8 cellular contexts compared by ENCODE assay signal in the genomic region with DNA sequence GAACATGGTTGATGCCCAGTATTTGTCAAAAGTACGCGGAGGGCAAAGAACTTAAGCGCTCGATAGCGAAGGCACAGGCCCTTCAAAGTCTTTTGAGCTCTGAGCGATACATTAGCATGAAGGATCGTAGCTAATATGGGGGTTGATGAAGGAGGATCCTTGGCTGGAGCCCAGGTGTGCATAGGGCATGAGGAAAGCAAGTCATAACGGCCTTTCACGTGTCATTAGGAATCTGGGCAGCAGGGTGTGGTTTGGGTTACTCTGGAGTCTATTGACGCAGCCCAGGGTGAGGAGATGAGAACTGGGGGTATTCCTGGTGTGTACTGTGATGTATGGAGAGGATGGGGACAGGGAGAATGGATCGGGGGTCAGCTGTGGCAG. TPM values are rescaled to one million over a fixed set of nuclear protein-coding genes. Genes with fewer than 3 reads are reported as not detected.
DNase-seq lines count a peak whose midpoint lies in the region; ATAC-seq, FAIRE-seq and TF ChIP-seq lines count a peak whose summit lies in the region.

No MANE protein-coding gene starts in this region.

- in situ Hi-C loops in brain microvascular endothelial cell (cut with HindIII; ENCODE audit: low pct_ligation_motif_present, low sequenced_read_pairs), result no loop called here

- H3K4me3 Mint-ChIP-seq in stimulated activated effector memory CD8-positive, alpha-beta T cell treated with anti-CD3 and anti-CD28 coated beads, Interleukin-12 subunit alpha, Interleukin-12 subunit beta, amount 100 ng/mL, for 72 hours, result peak overlapping the region; percentile 89

- H3K27ac ChIP-seq in C4-2B (peak overlapping the region; percentile 93), brain microvascular endothelial cell (peak overlapping the region; percentile 90), kidney (ENCODE audit: low read depth in 2 of 2, low read length in 2 of 2) (peak overlapping the region; percentile 95 to 97)

- no peak for FAIRE-seq in kidney (lab: Jason Lieb, UNC)

- intact Hi-C loops in kidney (cut with DNase I), result no loop called here

- peak overlapping the region; percentile 78 to 92 for H3K9ac ChIP-seq in kidney (ENCODE audit: low read length in 2 of 2)

- no peaks in the 10 kb centered on the region for H3K9me3 Mint-ChIP-seq in stimulated activated effector memory CD8-positive, alpha-beta T cell treated with anti-CD3 and anti-CD28 coated beads, Interleukin-12 subunit alpha, Interleukin-12 subunit beta, amount 100 ng/mL, for 72 hours

- DNase-seq in NCI-H510A (lab: John Stamatoyannopoulos, UW) (peak; percentile 1), brain microvascular endothelial cell (peak; percentile 1), kidney (no peak), NCI-H1694 treated with DMSO at 0.1 percent for 48 hours (lab: John Stamatoyannopoulos, UW) (no peak)
- DNase-seq in stimulated activated effector memory CD8-positive, alpha-beta T cell treated with anti-CD3 and anti-CD28 coated beads, Interleukin-12 subunit alpha, Interleukin-12 subunit beta, amount 100 ng/mL, for 72 hours (ENCODE audit: low spot score in 2 of 2), result no peak

- no peak for TF ChIP-seq CTCF in C4-2B (conservative IDR thresholded peaks at IDR 0.05)
- TF ChIP-seq CTCF in brain microvascular endothelial cell (IDR thresholded peaks at IDR 0.05; ENCODE audit: low read depth, low read length, missing control alignments), result no peak
- no peak for TF ChIP-seq CTCF in kidney (IDR thresholded peaks at IDR 0.05; ENCODE audit: borderline replicate concordance, extremely low read depth, insufficient read depth)

- peak; percentile 11 for ATAC-seq in GM19452 (IDR thresholded peaks at IDR 0.05; ENCODE audit: unreplicated experiment)
- ATAC-seq in stimulated activated effector memory CD8-positive, alpha-beta T cell treated with anti-CD3 and anti-CD28 coated beads, Interleukin-12 subunit alpha, Interleukin-12 subunit beta, amount 100 ng/mL, for 72 hours, result peak; percentile 4
- no peak for ATAC-seq in GM21360 (IDR thresholded peaks at IDR 0.05; ENCODE audit: unreplicated experiment)

- H3K36me3 ChIP-seq in brain microvascular endothelial cell (replicated peaks) (peaks cover 4% of the 10 kb centered on the region), kidney (ENCODE audit: control insufficient read depth in 1 of 2, insufficient read depth in 2 of 2, low read length in 2 of 2) (peaks cover 0 to 3% of the 10 kb centered on the region in 2 donors)

- peaks cover 34% of the 10 kb centered on the region for H3K4me1 Mint-ChIP-seq in stimulated activated effector memory CD8-positive, alpha-beta T cell treated with anti-CD3 and anti-CD28 coated beads, Interleukin-12 subunit alpha, Interleukin-12 subunit beta, amount 100 ng/mL, for 72 hours

- H3K4me3 ChIP-seq in brain microvascular endothelial cell (ENCODE audit: low read depth, low read length) (peak overlapping the region; percentile 86), kidney (ENCODE audit: low read length in 2 of 2) (peak overlapping the region; percentile 90 to 94)

- peak overlapping the region; percentile 98 for H3K27ac Mint-ChIP-seq in stimulated activated effector memory CD8-positive, alpha-beta T cell treated with anti-CD3 and anti-CD28 coated beads, Interleukin-12 subunit alpha, Interleukin-12 subunit beta, amount 100 ng/mL, for 72 hours

- H3K4me1 ChIP-seq in kidney (ENCODE audit: control insufficient read depth in 1 of 2, insufficient read depth in 1 of 2, low read depth in 1 of 2, low read length in 2 of 2), result peaks cover 5 to 11% of the 10 kb centered on the region in 2 donors

- no peaks in the 10 kb centered on the region for H3K9me3 ChIP-seq in kidney (ENCODE audit: control insufficient read depth in 1 of 2, low read length in 2 of 2)

- H3K27me3 ChIP-seq in brain microvascular endothelial cell (replicated peaks), result no peaks in the 10 kb centered on the region

- peaks cover 10% of the 10 kb centered on the region for H3K36me3 Mint-ChIP-seq in stimulated activated effector memory CD8-positive, alpha-beta T cell treated with anti-CD3 and anti-CD28 coated beads, Interleukin-12 subunit alpha, Interleukin-12 subunit beta, amount 100 ng/mL, for 72 hours

RNA-seq across cellular contexts. Expression of a gene that starts 0.6 kb away (rescaled TPM):
- 32.9 TPM for total RNA-seq in kidney
- polyA plus RNA-seq in kidney (ENCODE audit: insufficient read depth, low read depth, low replicate concordance), result 19.9 TPM

RNA-seq across cellular contexts. Expression of a gene that starts 31.7 kb away (rescaled TPM):
- total RNA-seq in kidney, result not detected
- polyA plus RNA-seq in kidney (ENCODE audit: insufficient read depth, low read depth, low replicate concordance), result not detected

Comparison
In these comparisons a context has a peak if more than half of its experiments do, and no peak if none do; other contexts are left out.
1. DNase-seq: peak in NCI-H510A (single experiment) and brain microvascular endothelial cell (single experiment); none in kidney (single experiment), stimulated activated effector memory CD8-positive, alpha-beta T cell treated with anti-CD3 and anti-CD28 coated beads, Interleukin-12 subunit alpha, Interleukin-12 subunit beta, amount 100 ng/mL, for 72 hours (0 of 2) and NCI-H1694 treated with DMSO at 0.1 percent for 48 hours (single experiment).
2. Peak in every context shown above with its lines, with median percentiles within 50 percentile points of each other: H3K27ac ChIP-seq.